In genomic region chr19:16589917-16590316, GRCh38 we compare ENCODE assay signal across 16 cellular contexts. TPM values are rescaled to one million over a fixed set of nuclear protein-coding genes. Genes with fewer than 3 reads are reported as not detected.
DNase-seq lines count a peak whose midpoint lies in the region; ATAC-seq and TF ChIP-seq lines count a peak whose summit lies in the region.
"Had no signal": no experiment of that assay in that cellular context is flagged by ENCODE, and none has a peak within 500 bp of the region (broad histone marks: within the 10 kb centered on the region; RNA-seq: fewer than 3 reads in every experiment).

No MANE protein-coding gene starts in this region.

- no peak for DNase-seq in activated naive CD8-positive, alpha-beta T cell treated with anti-CD3 and anti-CD28 coated beads, Interleukin-2, amount 10 ng/mL, durations not matched to agents 7 days and 5 days
- no peak for DNase-seq in activated naive CD8-positive, alpha-beta T cell treated with anti-CD3 and anti-CD28 coated beads for 36 hours
- peak; percentile 36 for DNase-seq in NB4 (ENCODE audit: low read depth)
- no peak for DNase-seq in T-helper 17 cell
- no peak for DNase-seq in stimulated activated naive B cell treated with anti-CD40 and anti-IgM and Interleukin-4, amounts not matched to agents 10 μg/mL and 1 μg/mL and 100 μg/mL, for 72 hours
- no peak for DNase-seq in T-helper 2 cell
- DNase-seq: BE2C, colonic mucosa, hippocampal formation, nephron progenitor cell, sigmoid colon had no signal

- no peaks in the 10 kb centered on the region for H3K9me3 ChIP-seq in T-helper 17 cell (ENCODE audit: control insufficient read depth, low read length, poor library complexity, severe bottlenecking)
- H3K9me3 ChIP-seq: BE2C, colonic mucosa, sigmoid colon had no signal

- POLR2A ChIA-PET in activated naive CD8-positive, alpha-beta T cell treated with anti-CD3 and anti-CD28 coated beads, Interleukin-2, amount 10 ng/mL, durations not matched to agents 7 days and 5 days (lab: Charles Lee): interaction anchor here (7.3 kb wide), 1 partner anchor 37 kb away, joined by 66 read pairs; the partner anchor contains the start of gene MED26

- peak overlapping the region; percentile 54 for H3K27ac Mint-ChIP-seq in activated naive CD8-positive, alpha-beta T cell treated with anti-CD3 and anti-CD28 coated beads, Interleukin-2, amount 10 ng/mL, durations not matched to agents 7 days and 5 days
- H3K27ac Mint-ChIP-seq in activated naive CD8-positive, alpha-beta T cell treated with anti-CD3 and anti-CD28 coated beads for 36 hours: no peak overlapping the region
- peak overlapping the region; percentile 9 for H3K27ac Mint-ChIP-seq in T-helper 17 cell
- H3K27ac Mint-ChIP-seq in stimulated activated naive B cell treated with anti-CD40 and anti-IgM and Interleukin-4, amounts not matched to agents 10 μg/mL and 1 μg/mL and 100 μg/mL, for 72 hours: peak overlapping the region; percentile 100
- H3K27ac Mint-ChIP-seq: nephron progenitor cell had no signal

- TF ChIP-seq POLR2A in NB4 (IDR thresholded peaks at IDR 0.05; ENCODE audit: extremely low read depth, insufficient read length): no peak

- peaks cover 8% of the 10 kb centered on the region for H3K36me3 Mint-ChIP-seq in activated naive CD8-positive, alpha-beta T cell treated with anti-CD3 and anti-CD28 coated beads, Interleukin-2, amount 10 ng/mL, durations not matched to agents 7 days and 5 days
- peaks cover 12% of the 10 kb centered on the region for H3K36me3 Mint-ChIP-seq in activated naive CD8-positive, alpha-beta T cell treated with anti-CD3 and anti-CD28 coated beads for 36 hours
- no peaks in the 10 kb centered on the region for H3K36me3 Mint-ChIP-seq in T-helper 17 cell (ENCODE audit: low read depth)
- peaks cover 15 to 29% of the 10 kb centered on the region in 2 donors for H3K36me3 Mint-ChIP-seq in stimulated activated naive B cell treated with anti-CD40 and anti-IgM and Interleukin-4, amounts not matched to agents 10 μg/mL and 1 μg/mL and 100 μg/mL, for 72 hours

- TF ChIP-seq CTCF in NB4 (IDR thresholded peaks at IDR 0.05; ENCODE audit: low read depth, low read length): no peak

- H3K9me3 Mint-ChIP-seq in activated naive CD8-positive, alpha-beta T cell treated with anti-CD3 and anti-CD28 coated beads, Interleukin-2, amount 10 ng/mL, durations not matched to agents 7 days and 5 days: no peaks in the 10 kb centered on the region
- no peaks in the 10 kb centered on the region for H3K9me3 Mint-ChIP-seq in activated naive CD8-positive, alpha-beta T cell treated with anti-CD3 and anti-CD28 coated beads for 36 hours
- H3K9me3 Mint-ChIP-seq in stimulated activated naive B cell treated with anti-CD40 and anti-IgM and Interleukin-4, amounts not matched to agents 10 μg/mL and 1 μg/mL and 100 μg/mL, for 72 hours: no peaks in the 10 kb centered on the region
- H3K9me3 Mint-ChIP-seq: nephron progenitor cell; T-helper 2 cell treated with Interferon-gamma antibody and Interleukin-4, amounts not matched to agents 5 μg/mL and 100 μg/mL, for 36 hours had no signal

- H3K27me3 Mint-ChIP-seq in activated naive CD8-positive, alpha-beta T cell treated with anti-CD3 and anti-CD28 coated beads, Interleukin-2, amount 10 ng/mL, durations not matched to agents 7 days and 5 days: no peaks in the 10 kb centered on the region
- H3K27me3 Mint-ChIP-seq in activated naive CD8-positive, alpha-beta T cell treated with anti-CD3 and anti-CD28 coated beads for 36 hours: no peaks in the 10 kb centered on the region
- no peaks in the 10 kb centered on the region for H3K27me3 Mint-ChIP-seq in T-helper 17 cell
- H3K27me3 Mint-ChIP-seq in stimulated activated naive B cell treated with anti-CD40 and anti-IgM and Interleukin-4, amounts not matched to agents 10 μg/mL and 1 μg/mL and 100 μg/mL, for 72 hours: no peaks in the 10 kb centered on the region

- peaks cover 72% of the 10 kb centered on the region for H3K4me1 Mint-ChIP-seq in activated naive CD8-positive, alpha-beta T cell treated with anti-CD3 and anti-CD28 coated beads, Interleukin-2, amount 10 ng/mL, durations not matched to agents 7 days and 5 days
- peaks cover 81% of the 10 kb centered on the region for H3K4me1 Mint-ChIP-seq in activated naive CD8-positive, alpha-beta T cell treated with anti-CD3 and anti-CD28 coated beads for 36 hours
- peaks cover 59% of the 10 kb centered on the region for H3K4me1 Mint-ChIP-seq in T-helper 17 cell
- peaks cover 75 to 98% of the 10 kb centered on the region in 2 donors for H3K4me1 Mint-ChIP-seq in stimulated activated naive B cell treated with anti-CD40 and anti-IgM and Interleukin-4, amounts not matched to agents 10 μg/mL and 1 μg/mL and 100 μg/mL, for 72 hours

- H3K4me3 ChIP-seq in NB4 (ENCODE audit: low read depth, low read length): no peak overlapping the region
- H3K4me3 ChIP-seq: colonic mucosa, sigmoid colon had no signal

- no peak for ATAC-seq in activated naive CD8-positive, alpha-beta T cell treated with anti-CD3 and anti-CD28 coated beads, Interleukin-2, amount 10 ng/mL, durations not matched to agents 7 days and 5 days (ENCODE audit: low read depth)
- no peak for ATAC-seq in T-helper 17 cell
- no peak for ATAC-seq in stimulated activated naive B cell treated with anti-CD40 and anti-IgM and Interleukin-4, amounts not matched to agents 10 μg/mL and 1 μg/mL and 100 μg/mL, for 72 hours (replicated peaks)
- ATAC-seq in HG02571 (IDR thresholded peaks at IDR 0.05; ENCODE audit: unreplicated experiment): no peak
- ATAC-seq in GM18909 (IDR thresholded peaks at IDR 0.05; ENCODE audit: poor library complexity, unreplicated experiment): no peak
- ATAC-seq: esophagus mucosa, left lobe of liver had no signal

- no peak overlapping the region for H3K4me3 Mint-ChIP-seq in activated naive CD8-positive, alpha-beta T cell treated with anti-CD3 and anti-CD28 coated beads, Interleukin-2, amount 10 ng/mL, durations not matched to agents 7 days and 5 days
- no peak overlapping the region for H3K4me3 Mint-ChIP-seq in activated naive CD8-positive, alpha-beta T cell treated with anti-CD3 and anti-CD28 coated beads for 36 hours
- no peak overlapping the region for H3K4me3 Mint-ChIP-seq in T-helper 17 cell
- H3K4me3 Mint-ChIP-seq in stimulated activated naive B cell treated with anti-CD40 and anti-IgM and Interleukin-4, amounts not matched to agents 10 μg/mL and 1 μg/mL and 100 μg/mL, for 72 hours: peak overlapping the region; percentile 32 to 44
- H3K4me3 Mint-ChIP-seq: nephron progenitor cell; T-helper 2 cell treated with Interferon-gamma antibody and Interleukin-4, amounts not matched to agents 5 μg/mL and 100 μg/mL, for 36 hours had no signal

RNA-seq across cellular contexts. Expression of gene SLC35E1, which starts 17.7 kb away (rescaled TPM):
- total RNA-seq in activated naive CD8-positive, alpha-beta T cell treated with anti-CD3 and anti-CD28 coated beads, Interleukin-2, amount 10 ng/mL, durations not matched to agents 7 days and 5 days: 10 to 100 TPM; 43.4 to 44.5 TPM
- 10 to 100 TPM; 46.7 TPM for total RNA-seq in activated naive CD8-positive, alpha-beta T cell treated with anti-CD3 and anti-CD28 coated beads for 36 hours
- total RNA-seq in T-helper 17 cell: 10 to 100 TPM; 68.1 to 75.9 TPM

RNA-seq across cellular contexts. Expression of gene MED26, which starts 38.1 kb away (rescaled TPM):
- 10 to 100 TPM; 16.4 to 21.2 TPM for total RNA-seq in activated naive CD8-positive, alpha-beta T cell treated with anti-CD3 and anti-CD28 coated beads, Interleukin-2, amount 10 ng/mL, durations not matched to agents 7 days and 5 days
- total RNA-seq in activated naive CD8-positive, alpha-beta T cell treated with anti-CD3 and anti-CD28 coated beads for 36 hours: 10 to 100 TPM; 16.0 to 17.2 TPM
- total RNA-seq in T-helper 17 cell: 10 to 100 TPM; 36.4 to 41.8 TPM

RNA-seq across cellular contexts. Expression of gene CHERP, which starts 47.7 kb away (rescaled TPM):
- total RNA-seq in activated naive CD8-positive, alpha-beta T cell treated with anti-CD3 and anti-CD28 coated beads, Interleukin-2, amount 10 ng/mL, durations not matched to agents 7 days and 5 days: 10 to 100 TPM; 65.5 to 67.0 TPM
- 10 to 100 TPM; 82.3 to 93.7 TPM for total RNA-seq in activated naive CD8-positive, alpha-beta T cell treated with anti-CD3 and anti-CD28 coated beads for 36 hours
- 10 to 100 TPM; 50.1 to 63.7 TPM for total RNA-seq in T-helper 17 cell

Comparison
In these comparisons a context has a peak if more than half of its experiments do, and no peak if none do; other contexts are left out.
1. H3K4me3 Mint-ChIP-seq: peak in stimulated activated naive B cell treated with anti-CD40 and anti-IgM and Interleukin-4, amounts not matched to agents 10 μg/mL and 1 μg/mL and 100 μg/mL, for 72 hours (2 of 2); none in activated naive CD8-positive, alpha-beta T cell treated with anti-CD3 and anti-CD28 coated beads, Interleukin-2, amount 10 ng/mL, durations not matched to agents 7 days and 5 days (single experiment), activated naive CD8-positive, alpha-beta T cell treated with anti-CD3 and anti-CD28 coated beads for 36 hours (single experiment) and T-helper 17 cell (single experiment).